1 cellular context compared by ENCODE assay signal in genomic region chr2:105796791-105797190, GRCh38.
TF ChIP-seq lines count a peak whose summit lies in the region.

No MANE protein-coding gene starts in this region.

TF ChIP-seq in GM23338, 12 proteins besides CTCF, POLR2A, EP300 and RAD21 (continued from another document):
- TF ChIP-seq, protein P1, sequence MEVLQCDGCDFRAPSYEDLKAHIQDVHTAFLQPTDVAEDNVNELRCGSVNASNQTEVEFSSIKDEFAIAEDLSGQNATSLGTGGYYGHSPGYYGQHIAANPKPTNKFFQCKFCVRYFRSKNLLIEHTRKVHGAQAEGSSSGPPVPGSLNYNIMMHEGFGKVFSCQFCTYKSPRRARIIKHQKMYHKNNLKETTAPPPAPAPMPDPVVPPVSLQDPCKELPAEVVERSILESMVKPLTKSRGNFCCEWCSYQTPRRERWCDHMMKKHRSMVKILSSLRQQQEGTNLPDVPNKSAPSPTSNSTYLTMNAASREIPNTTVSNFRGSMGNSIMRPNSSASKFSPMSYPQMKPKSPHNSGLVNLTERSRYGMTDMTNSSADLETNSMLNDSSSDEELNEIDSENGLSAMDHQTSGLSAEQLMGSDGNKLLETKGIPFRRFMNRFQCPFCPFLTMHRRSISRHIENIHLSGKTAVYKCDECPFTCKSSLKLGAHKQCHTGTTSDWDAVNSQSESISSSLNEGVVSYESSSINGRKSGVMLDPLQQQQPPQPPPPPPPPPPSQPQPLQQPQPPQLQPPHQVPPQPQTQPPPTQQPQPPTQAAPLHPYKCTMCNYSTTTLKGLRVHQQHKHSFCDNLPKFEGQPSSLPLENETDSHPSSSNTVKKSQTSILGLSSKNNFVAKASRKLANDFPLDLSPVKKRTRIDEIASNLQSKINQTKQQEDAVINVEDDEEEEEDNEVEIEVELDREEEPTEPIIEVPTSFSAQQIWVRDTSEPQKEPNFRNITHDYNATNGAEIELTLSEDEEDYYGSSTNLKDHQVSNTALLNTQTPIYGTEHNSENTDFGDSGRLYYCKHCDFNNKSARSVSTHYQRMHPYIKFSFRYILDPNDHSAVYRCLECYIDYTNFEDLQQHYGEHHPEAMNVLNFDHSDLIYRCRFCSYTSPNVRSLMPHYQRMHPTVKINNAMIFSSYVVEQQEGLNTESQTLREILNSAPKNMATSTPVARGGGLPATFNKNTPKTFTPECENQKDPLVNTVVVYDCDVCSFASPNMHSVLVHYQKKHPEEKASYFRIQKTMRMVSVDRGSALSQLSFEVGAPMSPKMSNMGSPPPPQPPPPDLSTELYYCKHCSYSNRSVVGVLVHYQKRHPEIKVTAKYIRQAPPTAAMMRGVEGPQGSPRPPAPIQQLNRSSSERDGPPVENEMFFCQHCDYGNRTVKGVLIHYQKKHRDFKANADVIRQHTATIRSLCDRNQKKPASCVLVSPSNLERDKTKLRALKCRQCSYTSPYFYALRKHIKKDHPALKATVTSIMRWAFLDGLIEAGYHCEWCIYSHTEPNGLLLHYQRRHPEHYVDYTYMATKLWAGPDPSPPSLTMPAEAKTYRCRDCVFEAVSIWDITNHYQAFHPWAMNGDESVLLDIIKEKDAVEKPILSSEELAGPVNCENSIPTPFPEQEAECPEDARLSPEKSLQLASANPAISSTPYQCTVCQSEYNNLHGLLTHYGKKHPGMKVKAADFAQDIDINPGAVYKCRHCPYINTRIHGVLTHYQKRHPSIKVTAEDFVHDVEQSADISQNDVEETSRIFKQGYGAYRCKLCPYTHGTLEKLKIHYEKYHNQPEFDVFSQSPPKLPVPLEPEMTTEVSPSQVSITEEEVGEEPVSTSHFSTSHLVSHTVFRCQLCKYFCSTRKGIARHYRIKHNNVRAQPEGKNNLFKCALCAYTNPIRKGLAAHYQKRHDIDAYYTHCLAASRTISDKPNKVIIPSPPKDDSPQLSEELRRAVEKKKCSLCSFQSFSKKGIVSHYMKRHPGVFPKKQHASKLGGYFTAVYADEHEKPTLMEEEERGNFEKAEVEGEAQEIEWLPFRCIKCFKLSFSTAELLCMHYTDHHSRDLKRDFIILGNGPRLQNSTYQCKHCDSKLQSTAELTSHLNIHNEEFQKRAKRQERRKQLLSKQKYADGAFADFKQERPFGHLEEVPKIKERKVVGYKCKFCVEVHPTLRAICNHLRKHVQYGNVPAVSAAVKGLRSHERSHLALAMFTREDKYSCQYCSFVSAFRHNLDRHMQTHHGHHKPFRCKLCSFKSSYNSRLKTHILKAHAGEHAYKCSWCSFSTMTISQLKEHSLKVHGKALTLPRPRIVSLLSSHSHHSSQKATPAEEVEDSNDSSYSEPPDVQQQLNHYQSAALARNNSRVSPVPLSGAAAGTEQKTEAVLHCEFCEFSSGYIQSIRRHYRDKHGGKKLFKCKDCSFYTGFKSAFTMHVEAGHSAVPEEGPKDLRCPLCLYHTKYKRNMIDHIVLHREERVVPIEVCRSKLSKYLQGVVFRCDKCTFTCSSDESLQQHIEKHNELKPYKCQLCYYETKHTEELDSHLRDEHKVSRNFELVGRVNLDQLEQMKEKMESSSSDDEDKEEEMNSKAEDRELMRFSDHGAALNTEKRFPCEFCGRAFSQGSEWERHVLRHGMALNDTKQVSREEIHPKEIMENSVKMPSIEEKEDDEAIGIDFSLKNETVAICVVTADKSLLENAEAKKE (CRISPR knock-in tag; IDR thresholded peaks at IDR 0.05): no peak
- TF ChIP-seq NANOG (IDR thresholded peaks at IDR 0.05; ENCODE audit: borderline replicate concordance): no peak
- no peak for TF ChIP-seq ZNF331 (CRISPR knock-in tag; IDR thresholded peaks at IDR 0.05; ENCODE audit: low read depth)
- TF ChIP-seq, protein P2, sequence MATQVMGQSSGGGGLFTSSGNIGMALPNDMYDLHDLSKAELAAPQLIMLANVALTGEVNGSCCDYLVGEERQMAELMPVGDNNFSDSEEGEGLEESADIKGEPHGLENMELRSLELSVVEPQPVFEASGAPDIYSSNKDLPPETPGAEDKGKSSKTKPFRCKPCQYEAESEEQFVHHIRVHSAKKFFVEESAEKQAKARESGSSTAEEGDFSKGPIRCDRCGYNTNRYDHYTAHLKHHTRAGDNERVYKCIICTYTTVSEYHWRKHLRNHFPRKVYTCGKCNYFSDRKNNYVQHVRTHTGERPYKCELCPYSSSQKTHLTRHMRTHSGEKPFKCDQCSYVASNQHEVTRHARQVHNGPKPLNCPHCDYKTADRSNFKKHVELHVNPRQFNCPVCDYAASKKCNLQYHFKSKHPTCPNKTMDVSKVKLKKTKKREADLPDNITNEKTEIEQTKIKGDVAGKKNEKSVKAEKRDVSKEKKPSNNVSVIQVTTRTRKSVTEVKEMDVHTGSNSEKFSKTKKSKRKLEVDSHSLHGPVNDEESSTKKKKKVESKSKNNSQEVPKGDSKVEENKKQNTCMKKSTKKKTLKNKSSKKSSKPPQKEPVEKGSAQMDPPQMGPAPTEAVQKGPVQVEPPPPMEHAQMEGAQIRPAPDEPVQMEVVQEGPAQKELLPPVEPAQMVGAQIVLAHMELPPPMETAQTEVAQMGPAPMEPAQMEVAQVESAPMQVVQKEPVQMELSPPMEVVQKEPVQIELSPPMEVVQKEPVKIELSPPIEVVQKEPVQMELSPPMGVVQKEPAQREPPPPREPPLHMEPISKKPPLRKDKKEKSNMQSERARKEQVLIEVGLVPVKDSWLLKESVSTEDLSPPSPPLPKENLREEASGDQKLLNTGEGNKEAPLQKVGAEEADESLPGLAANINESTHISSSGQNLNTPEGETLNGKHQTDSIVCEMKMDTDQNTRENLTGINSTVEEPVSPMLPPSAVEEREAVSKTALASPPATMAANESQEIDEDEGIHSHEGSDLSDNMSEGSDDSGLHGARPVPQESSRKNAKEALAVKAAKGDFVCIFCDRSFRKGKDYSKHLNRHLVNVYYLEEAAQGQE (IDR thresholded peaks at IDR 0.05; ENCODE audit: unreplicated experiment): no peak
- no peak for TF ChIP-seq ZNF114 (CRISPR knock-in tag; IDR thresholded peaks at IDR 0.05)
- no peak for TF ChIP-seq EZH2 (IDR thresholded peaks at IDR 0.05; ENCODE audit: low read depth, unreplicated experiment)
